ENCODE assay signal across 17 cellular contexts in the genomic region with DNA sequence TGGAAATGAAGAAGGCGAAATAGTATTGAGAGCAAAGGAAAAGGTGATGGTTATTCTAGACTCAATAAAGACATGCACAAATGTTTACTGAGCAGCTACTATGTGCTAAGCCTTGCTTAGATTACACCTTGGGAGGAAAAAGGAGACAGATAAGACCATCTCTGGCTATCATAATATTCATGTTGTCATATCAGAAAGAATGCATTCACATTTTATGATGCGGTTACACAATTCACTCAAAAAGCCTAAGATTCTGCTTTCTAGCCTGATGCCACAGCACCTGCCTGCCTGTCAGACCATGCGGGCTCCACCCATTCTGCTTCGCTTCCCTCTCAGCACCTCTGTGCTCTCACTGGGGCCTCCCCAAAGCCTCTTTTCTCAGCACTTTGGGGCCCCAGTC.
DNase-seq lines count a peak whose midpoint lies in the region; ATAC-seq, FAIRE-seq and TF ChIP-seq lines count a peak whose summit lies in the region.
"Had no signal": no experiment of that assay in that cellular context is flagged by ENCODE, and none has a peak within 500 bp of the region (broad histone marks: within the 10 kb centered on the region; RNA-seq: fewer than 3 reads in every experiment).

No MANE protein-coding gene starts in this region.

- peaks cover 10% of the 10 kb centered on the region for H3K4me1 Mint-ChIP-seq in astrocyte (ENCODE audit: low read depth, unreplicated experiment)
- H3K4me1 Mint-ChIP-seq: B cell; CD8-positive, alpha-beta memory T cell had no signal

- peaks cover 4% of the 10 kb centered on the region for H3K27me3 Mint-ChIP-seq in astrocyte (ENCODE audit: low read depth, unreplicated experiment)
- H3K27me3 Mint-ChIP-seq: B cell had no signal

- H3K36me3 ChIP-seq in BLaER1 treated with 17β-estradiol and CSF1 and Interleukin-3, amounts not matched to agents 10 nM and 100 nM: no peaks in the 10 kb centered on the region
- H3K36me3 ChIP-seq in astrocyte (ENCODE audit: insufficient read depth, low read length): no peaks in the 10 kb centered on the region
- no peaks in the 10 kb centered on the region for H3K36me3 ChIP-seq in psoas muscle (ENCODE audit: insufficient read depth in 1 of 2, low read depth in 1 of 2)
- H3K36me3 ChIP-seq in suprapubic skin: no peaks in the 10 kb centered on the region

- TF ChIP-seq EP300 in suprapubic skin (IDR thresholded peaks at IDR 0.05): no peak

- WGBS in psoas muscle, 3 donors: 89 to 98% (median 90%) methylated on average over 4 of the region's 4 CpGs
- 90% methylated on average over 4 of the region's 4 CpGs for WGBS in suprapubic skin

- no peaks in the 10 kb centered on the region for H3K79me2 ChIP-seq in astrocyte (ENCODE audit: insufficient read depth, low read length)

- no peak for TF ChIP-seq POLR2A in suprapubic skin (IDR thresholded peaks at IDR 0.05)

- no peak overlapping the region for H3K9ac ChIP-seq in BLaER1 treated with 17β-estradiol and CSF1 and Interleukin-3, amounts not matched to agents 10 nM and 100 nM
- no peak overlapping the region for H3K9ac ChIP-seq in astrocyte (ENCODE audit: low read length)
- H3K9ac ChIP-seq: KMS-11 had no signal

- ATAC-seq in psoas muscle (peak in 1 of 4 donors; percentile 20), GM18520 (IDR thresholded peaks at IDR 0.05; ENCODE audit: unreplicated experiment) (no peak)

- no peak for FAIRE-seq in astrocyte (lab: Jason Lieb, UNC)

- H4K20me1 ChIP-seq in BLaER1 treated with 17β-estradiol and CSF1 and Interleukin-3, amounts not matched to agents 10 nM and 100 nM: peaks cover 0 to 7% (median 0%) of the 10 kb centered on the region in 11 experiments; a peak in 1 of 22 replicates
- H4K20me1 ChIP-seq in astrocyte (ENCODE audit: insufficient read depth, low read length): no peaks in the 10 kb centered on the region

- H3K9me3 ChIP-seq in BLaER1 treated with 17β-estradiol and CSF1 and Interleukin-3, amounts not matched to agents 10 nM and 100 nM (replicated peaks in 1 of 11): peaks cover 5 to 15% (median 11%) of the 10 kb centered on the region in 11 experiments; a peak in 18 of 22 replicates
- H3K9me3 ChIP-seq in astrocyte (ENCODE audit: insufficient read depth, low read depth, low read length): no peaks in the 10 kb centered on the region
- H3K9me3 ChIP-seq in psoas muscle: no peaks in the 10 kb centered on the region
- no peaks in the 10 kb centered on the region for H3K9me3 ChIP-seq in suprapubic skin

- H3K36me3 Mint-ChIP-seq in astrocyte (ENCODE audit: low read depth, unreplicated experiment): peaks cover 3% of the 10 kb centered on the region
- H3K36me3 Mint-ChIP-seq: CD8-positive, alpha-beta memory T cell had no signal

- no peak overlapping the region for H2AFZ ChIP-seq in astrocyte (ENCODE audit: low read depth, low read length)

- no peak overlapping the region for H3K27ac Mint-ChIP-seq in astrocyte (ENCODE audit: unreplicated experiment)
- H3K27ac Mint-ChIP-seq: B cell; CD8-positive, alpha-beta memory T cell had no signal

- DNase-seq in astrocyte (ENCODE audit: low read depth) (no peak), psoas muscle (no peak), suprapubic skin (ENCODE audit: low spot score in 2 of 2) (no peak), UCSD-AML1 (lab: John Stamatoyannopoulos, UW; ENCODE audit: unreplicated experiment) (no peak)
- DNase-seq in stimulated activated CD4-positive, alpha-beta T cell treated with anti-CD3 and anti-CD28 coated beads, Interleukin-12 subunit alpha, Interleukin-12 subunit beta, amount 100 ng/mL, for 4 hours: no peak
- DNase-seq: CD8-positive, alpha-beta memory T cell; MM.1S; NCI-H1105 treated with DMSO at 0.1 percent for 48 hours; NCI-H187 treated with DMSO at 0.1 percent for 48 hours; NCI-H446 treated with DMSO at 0.1 percent for 48 hours; NCI-H774; SIG-M5 had no signal

- H3K4me3 Mint-ChIP-seq in astrocyte (ENCODE audit: unreplicated experiment): no peak overlapping the region
- H3K4me3 Mint-ChIP-seq: B cell; CD8-positive, alpha-beta memory T cell had no signal

- peaks cover 8% of the 10 kb centered on the region for H3K9me3 Mint-ChIP-seq in astrocyte (ENCODE audit: unreplicated experiment)

- peaks cover 10 to 49% (median 35%) of the 10 kb centered on the region in 10 experiments for H3K4me1 ChIP-seq in BLaER1 treated with 17β-estradiol and CSF1 and Interleukin-3, amounts not matched to agents 10 nM and 100 nM
- H3K4me1 ChIP-seq in astrocyte (ENCODE audit: insufficient read depth, low read length) (no peaks in the 10 kb centered on the region), psoas muscle (peaks cover 16% of the 10 kb centered on the region), suprapubic skin (peaks cover 6% of the 10 kb centered on the region)

- peak overlapping the region in 9 of 11 experiments; percentile 70 to 87 (median 80); a peak in 18 of 22 replicates for H3K4me2 ChIP-seq in BLaER1 treated with 17β-estradiol and CSF1 and Interleukin-3, amounts not matched to agents 10 nM and 100 nM
- peak overlapping the region; percentile 1 for H3K4me2 ChIP-seq in astrocyte (ENCODE audit: low read length)
- H3K4me2 ChIP-seq: KMS-11 had no signal

- peaks cover 0 to 9% (median 0%) of the 10 kb centered on the region in 11 experiments; a peak in 2 of 22 replicates for H3K27me3 ChIP-seq in BLaER1 treated with 17β-estradiol and CSF1 and Interleukin-3, amounts not matched to agents 10 nM and 100 nM
- no peaks in the 10 kb centered on the region for H3K27me3 ChIP-seq in astrocyte (ENCODE audit: insufficient read depth, low read length)
- H3K27me3 ChIP-seq in layer of hippocampus (ENCODE audit: control insufficient read depth, insufficient read depth, low read length): no peaks in the 10 kb centered on the region
- H3K27me3 ChIP-seq in psoas muscle (ENCODE audit: insufficient read depth in 3 of 3, low read length in 2 of 3): no peaks in the 10 kb centered on the region
- H3K27me3 ChIP-seq in suprapubic skin: no peaks in the 10 kb centered on the region

- TF ChIP-seq CTCF in astrocyte (IDR thresholded peaks at IDR 0.05; ENCODE audit: insufficient read depth, low read depth, low read length) (no peak), psoas muscle (IDR thresholded peaks at IDR 0.05) (no peak), suprapubic skin (IDR thresholded peaks at IDR 0.05) (no peak)

- no peak overlapping the region for H3K4me3 ChIP-seq in BLaER1 treated with 17β-estradiol and CSF1 and Interleukin-3, amounts not matched to agents 10 nM and 100 nM
- H3K4me3 ChIP-seq in astrocyte (ENCODE audit: insufficient read depth, low read depth, low read length) (no peak overlapping the region), psoas muscle (no peak overlapping the region), suprapubic skin (no peak overlapping the region)

- H3K27ac ChIP-seq in BLaER1 treated with 17β-estradiol and CSF1 and Interleukin-3, amounts not matched to agents 10 nM and 100 nM: peak overlapping the region in 3 of 11 experiments; percentile 0 to 17 (median 0); a peak in 2 of 22 replicates
- H3K27ac ChIP-seq in astrocyte (ENCODE audit: low read depth, low read length) (no peak overlapping the region), layer of hippocampus (ENCODE audit: low read depth, low read length) (peak overlapping the region; percentile 42), psoas muscle (peak overlapping the region; percentile 52), suprapubic skin (no peak overlapping the region)
- H3K27ac ChIP-seq: KMS-11 had no signal

- intact Hi-C loops in psoas muscle (cut with DNase I): no loop called here

Comparison
In these comparisons a context has a peak if more than half of its experiments do, and no peak if none do; other contexts are left out.
1. H3K27ac ChIP-seq: peak in layer of hippocampus (single experiment) and psoas muscle (single experiment); none in astrocyte (single experiment) and suprapubic skin (single experiment).